Comparison of ENCODE assay signal across 2 cellular contexts in the genomic region with DNA sequence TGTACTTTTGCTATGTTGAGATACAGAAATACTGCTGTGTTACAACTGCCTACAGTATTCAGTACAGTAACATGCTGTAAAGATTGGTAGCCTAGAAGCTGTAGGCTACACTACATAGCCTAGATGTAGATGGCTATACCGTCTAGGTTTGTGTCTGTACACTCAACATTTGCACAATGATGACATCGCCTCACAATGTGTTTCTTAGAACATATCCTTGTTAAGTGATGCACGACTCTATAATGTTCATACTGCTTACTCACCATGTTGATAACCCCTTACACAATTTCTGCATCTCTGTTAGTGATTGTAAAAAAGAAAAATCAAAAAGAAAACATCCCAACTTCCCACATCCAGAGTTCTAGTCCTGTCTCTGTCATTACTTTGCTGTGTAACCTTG.
TF ChIP-seq lines count a peak whose summit lies in the region.

No MANE protein-coding gene starts in this region.

TF ChIP-seq in SK-N-SH, 30 proteins besides CTCF, POLR2A, EP300 and RAD21 (continued from another document):
- TF ChIP-seq, protein P1, sequence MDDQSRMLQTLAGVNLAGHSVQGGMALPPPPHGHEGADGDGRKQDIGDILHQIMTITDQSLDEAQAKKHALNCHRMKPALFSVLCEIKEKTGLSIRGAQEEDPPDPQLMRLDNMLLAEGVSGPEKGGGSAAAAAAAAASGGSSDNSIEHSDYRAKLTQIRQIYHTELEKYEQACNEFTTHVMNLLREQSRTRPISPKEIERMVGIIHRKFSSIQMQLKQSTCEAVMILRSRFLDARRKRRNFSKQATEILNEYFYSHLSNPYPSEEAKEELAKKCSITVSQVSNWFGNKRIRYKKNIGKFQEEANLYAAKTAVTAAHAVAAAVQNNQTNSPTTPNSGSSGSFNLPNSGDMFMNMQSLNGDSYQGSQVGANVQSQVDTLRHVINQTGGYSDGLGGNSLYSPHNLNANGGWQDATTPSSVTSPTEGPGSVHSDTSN (IDR thresholded peaks at IDR 0.05) = no peak
- TF ChIP-seq, protein P2, sequence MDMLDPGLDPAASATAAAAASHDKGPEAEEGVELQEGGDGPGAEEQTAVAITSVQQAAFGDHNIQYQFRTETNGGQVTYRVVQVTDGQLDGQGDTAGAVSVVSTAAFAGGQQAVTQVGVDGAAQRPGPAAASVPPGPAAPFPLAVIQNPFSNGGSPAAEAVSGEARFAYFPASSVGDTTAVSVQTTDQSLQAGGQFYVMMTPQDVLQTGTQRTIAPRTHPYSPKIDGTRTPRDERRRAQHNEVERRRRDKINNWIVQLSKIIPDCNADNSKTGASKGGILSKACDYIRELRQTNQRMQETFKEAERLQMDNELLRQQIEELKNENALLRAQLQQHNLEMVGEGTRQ (IDR thresholded peaks at IDR 0.05; ENCODE audit: borderline replicate concordance, low read depth, low read length) = no peak
- TF ChIP-seq RFX5 (IDR thresholded peaks at IDR 0.05; ENCODE audit: low read length) (no peak), NFIC (IDR thresholded peaks at IDR 0.05; ENCODE audit: borderline replicate concordance) (no peak), TAF1 (IDR thresholded peaks at IDR 0.05; ENCODE audit: borderline replicate concordance, low read depth, low read length) (no peak), YY1 (IDR thresholded peaks at IDR 0.05; ENCODE audit: low read depth) (no peak), MEF2A (IDR thresholded peaks at IDR 0.05; ENCODE audit: borderline replicate concordance, low read depth) (no peak), NRF1 (IDR thresholded peaks at IDR 0.05; ENCODE audit: low read depth, low read length) (no peak)
- TF ChIP-seq, protein P3, sequence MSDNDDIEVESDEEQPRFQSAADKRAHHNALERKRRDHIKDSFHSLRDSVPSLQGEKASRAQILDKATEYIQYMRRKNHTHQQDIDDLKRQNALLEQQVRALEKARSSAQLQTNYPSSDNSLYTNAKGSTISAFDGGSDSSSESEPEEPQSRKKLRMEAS (IDR thresholded peaks at IDR 0.05; ENCODE audit: low read depth) = no peak

TF ChIP-seq in SK-N-SH treated with all-trans-retinoic acid at 6 μM for 48 hours, 23 proteins besides CTCF, POLR2A, EP300 and RAD21 (continued from another document):
- TF ChIP-seq, protein P4, sequence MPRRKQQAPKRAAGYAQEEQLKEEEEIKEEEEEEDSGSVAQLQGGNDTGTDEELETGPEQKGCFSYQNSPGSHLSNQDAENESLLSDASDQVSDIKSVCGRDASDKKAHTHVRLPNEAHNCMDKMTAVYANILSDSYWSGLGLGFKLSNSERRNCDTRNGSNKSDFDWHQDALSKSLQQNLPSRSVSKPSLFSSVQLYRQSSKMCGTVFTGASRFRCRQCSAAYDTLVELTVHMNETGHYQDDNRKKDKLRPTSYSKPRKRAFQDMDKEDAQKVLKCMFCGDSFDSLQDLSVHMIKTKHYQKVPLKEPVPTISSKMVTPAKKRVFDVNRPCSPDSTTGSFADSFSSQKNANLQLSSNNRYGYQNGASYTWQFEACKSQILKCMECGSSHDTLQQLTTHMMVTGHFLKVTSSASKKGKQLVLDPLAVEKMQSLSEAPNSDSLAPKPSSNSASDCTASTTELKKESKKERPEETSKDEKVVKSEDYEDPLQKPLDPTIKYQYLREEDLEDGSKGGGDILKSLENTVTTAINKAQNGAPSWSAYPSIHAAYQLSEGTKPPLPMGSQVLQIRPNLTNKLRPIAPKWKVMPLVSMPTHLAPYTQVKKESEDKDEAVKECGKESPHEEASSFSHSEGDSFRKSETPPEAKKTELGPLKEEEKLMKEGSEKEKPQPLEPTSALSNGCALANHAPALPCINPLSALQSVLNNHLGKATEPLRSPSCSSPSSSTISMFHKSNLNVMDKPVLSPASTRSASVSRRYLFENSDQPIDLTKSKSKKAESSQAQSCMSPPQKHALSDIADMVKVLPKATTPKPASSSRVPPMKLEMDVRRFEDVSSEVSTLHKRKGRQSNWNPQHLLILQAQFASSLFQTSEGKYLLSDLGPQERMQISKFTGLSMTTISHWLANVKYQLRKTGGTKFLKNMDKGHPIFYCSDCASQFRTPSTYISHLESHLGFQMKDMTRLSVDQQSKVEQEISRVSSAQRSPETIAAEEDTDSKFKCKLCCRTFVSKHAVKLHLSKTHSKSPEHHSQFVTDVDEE (CRISPR knock-in tag; IDR thresholded peaks at IDR 0.05) = no peak
- TF ChIP-seq CSDC2 (CRISPR knock-in tag; IDR thresholded peaks at IDR 0.05) (no peak), ZNF70 (CRISPR knock-in tag; IDR thresholded peaks at IDR 0.05) (no peak), RARB (CRISPR knock-in tag; IDR thresholded peaks at IDR 0.05) (no peak), ZC3H10 (CRISPR knock-in tag; IDR thresholded peaks at IDR 0.05) (no peak), OSR1 (CRISPR knock-in tag; IDR thresholded peaks at IDR 0.05) (no peak), ZNF8 (CRISPR knock-in tag; IDR thresholded peaks at IDR 0.05) (no peak), GLIS3 (CRISPR knock-in tag; IDR thresholded peaks at IDR 0.05) (no peak), SNAI2 (CRISPR knock-in tag; IDR thresholded peaks at IDR 0.05) (no peak)
- TF ChIP-seq, protein P5, sequence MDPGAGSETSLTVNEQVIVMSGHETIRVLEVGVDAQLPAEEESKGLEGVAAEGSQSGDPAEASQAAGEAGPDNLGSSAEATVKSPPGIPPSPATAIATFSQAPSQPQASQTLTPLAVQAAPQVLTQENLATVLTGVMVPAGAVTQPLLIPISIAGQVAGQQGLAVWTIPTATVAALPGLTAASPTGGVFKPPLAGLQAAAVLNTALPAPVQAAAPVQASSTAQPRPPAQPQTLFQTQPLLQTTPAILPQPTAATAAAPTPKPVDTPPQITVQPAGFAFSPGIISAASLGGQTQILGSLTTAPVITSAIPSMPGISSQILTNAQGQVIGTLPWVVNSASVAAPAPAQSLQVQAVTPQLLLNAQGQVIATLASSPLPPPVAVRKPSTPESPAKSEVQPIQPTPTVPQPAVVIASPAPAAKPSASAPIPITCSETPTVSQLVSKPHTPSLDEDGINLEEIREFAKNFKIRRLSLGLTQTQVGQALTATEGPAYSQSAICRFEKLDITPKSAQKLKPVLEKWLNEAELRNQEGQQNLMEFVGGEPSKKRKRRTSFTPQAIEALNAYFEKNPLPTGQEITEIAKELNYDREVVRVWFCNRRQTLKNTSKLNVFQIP (CRISPR knock-in tag; IDR thresholded peaks at IDR 0.05; ENCODE audit: borderline replicate concordance, low read depth) = no peak
- TF ChIP-seq, protein P6, sequence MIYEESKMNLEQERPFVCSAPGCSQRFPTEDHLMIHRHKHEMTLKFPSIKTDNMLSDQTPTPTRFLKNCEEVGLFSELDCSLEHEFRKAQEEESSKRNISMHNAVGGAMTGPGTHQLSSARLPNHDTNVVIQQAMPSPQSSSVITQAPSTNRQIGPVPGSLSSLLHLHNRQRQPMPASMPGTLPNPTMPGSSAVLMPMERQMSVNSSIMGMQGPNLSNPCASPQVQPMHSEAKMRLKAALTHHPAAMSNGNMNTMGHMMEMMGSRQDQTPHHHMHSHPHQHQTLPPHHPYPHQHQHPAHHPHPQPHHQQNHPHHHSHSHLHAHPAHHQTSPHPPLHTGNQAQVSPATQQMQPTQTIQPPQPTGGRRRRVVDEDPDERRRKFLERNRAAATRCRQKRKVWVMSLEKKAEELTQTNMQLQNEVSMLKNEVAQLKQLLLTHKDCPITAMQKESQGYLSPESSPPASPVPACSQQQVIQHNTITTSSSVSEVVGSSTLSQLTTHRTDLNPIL (CRISPR knock-in tag; IDR thresholded peaks at IDR 0.05; ENCODE audit: low read depth) = no peak
- TF ChIP-seq, protein P7, sequence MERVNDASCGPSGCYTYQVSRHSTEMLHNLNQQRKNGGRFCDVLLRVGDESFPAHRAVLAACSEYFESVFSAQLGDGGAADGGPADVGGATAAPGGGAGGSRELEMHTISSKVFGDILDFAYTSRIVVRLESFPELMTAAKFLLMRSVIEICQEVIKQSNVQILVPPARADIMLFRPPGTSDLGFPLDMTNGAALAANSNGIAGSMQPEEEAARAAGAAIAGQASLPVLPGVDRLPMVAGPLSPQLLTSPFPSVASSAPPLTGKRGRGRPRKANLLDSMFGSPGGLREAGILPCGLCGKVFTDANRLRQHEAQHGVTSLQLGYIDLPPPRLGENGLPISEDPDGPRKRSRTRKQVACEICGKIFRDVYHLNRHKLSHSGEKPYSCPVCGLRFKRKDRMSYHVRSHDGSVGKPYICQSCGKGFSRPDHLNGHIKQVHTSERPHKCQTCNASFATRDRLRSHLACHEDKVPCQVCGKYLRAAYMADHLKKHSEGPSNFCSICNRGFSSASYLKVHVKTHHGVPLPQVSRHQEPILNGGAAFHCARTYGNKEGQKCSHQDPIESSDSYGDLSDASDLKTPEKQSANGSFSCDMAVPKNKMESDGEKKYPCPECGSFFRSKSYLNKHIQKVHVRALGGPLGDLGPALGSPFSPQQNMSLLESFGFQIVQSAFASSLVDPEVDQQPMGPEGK (CRISPR knock-in tag; IDR thresholded peaks at IDR 0.05; ENCODE audit: borderline replicate concordance) = no peak
